20 cellular contexts compared by ENCODE assay signal in genomic region chr14:20794644-20795369, GRCh38. TPM values are rescaled to one million over a fixed set of nuclear protein-coding genes. Genes with fewer than 3 reads are reported as not detected.
"Had no signal": no experiment of that assay in that cellular context is flagged by ENCODE, and none has a peak within 500 bp of the region (broad histone marks: within the 10 kb centered on the region; RNA-seq: fewer than 3 reads in every experiment).

No MANE protein-coding gene starts in this region.

- H3K36me3 ChIP-seq: tibial nerve had no signal

- H3K9me3 Mint-ChIP-seq: activated naive CD4-positive, alpha-beta T cell treated with anti-CD3 and anti-CD28 coated beads, Interleukin-2, amount 50 U/mL, for 24 hours; activated T-helper 17 cell treated with anti-CD3 and anti-CD28 coated beads, Interleukin-2, amount 50 U/mL, for 72 hours; brain; endodermal cell; stimulated activated memory B cell treated with anti-CD40 and anti-IgM and Interleukin-4, amounts not matched to agents 10 μg/mL and 1 μg/mL and 100 μg/mL, for 72 hours; T-helper 1 cell treated with Interleukin-12 subunit alpha and Interleukin-12 subunit beta and Interleukin-4 antibody, amounts not matched to agents 30 μg/mL and 1 μg/mL, for 36 hours had no signal

- H3K9me3 ChIP-seq: tibial nerve had no signal

- H3K27me3 Mint-ChIP-seq: activated naive CD4-positive, alpha-beta T cell treated with anti-CD3 and anti-CD28 coated beads, Interleukin-2, amount 50 U/mL, for 24 hours; brain; stimulated activated memory B cell treated with anti-CD40 and anti-IgM and Interleukin-4, amounts not matched to agents 10 μg/mL and 1 μg/mL and 100 μg/mL, for 72 hours had no signal

- H3K4me3 ChIP-seq: smooth muscle cell, tibial nerve had no signal

- H3K27ac Mint-ChIP-seq: activated naive CD4-positive, alpha-beta T cell treated with anti-CD3 and anti-CD28 coated beads, Interleukin-2, amount 50 U/mL, for 24 hours; activated T-helper 17 cell treated with anti-CD3 and anti-CD28 coated beads, Interleukin-2, amount 50 U/mL, for 72 hours; brain; endodermal cell; stimulated activated memory B cell treated with anti-CD40 and anti-IgM and Interleukin-4, amounts not matched to agents 10 μg/mL and 1 μg/mL and 100 μg/mL, for 72 hours; T-helper 1 cell treated with Interleukin-12 subunit alpha and Interleukin-12 subunit beta and Interleukin-4 antibody, amounts not matched to agents 30 μg/mL and 1 μg/mL, for 36 hours had no signal

- H3K27me3 ChIP-seq: tibial nerve had no signal

- H3K4me2 ChIP-seq: smooth muscle cell had no signal

- H3K4me1 Mint-ChIP-seq: activated T-helper 17 cell treated with anti-CD3 and anti-CD28 coated beads, Interleukin-2, amount 50 U/mL, for 72 hours had no signal

- H3K36me3 Mint-ChIP-seq: activated naive CD4-positive, alpha-beta T cell treated with anti-CD3 and anti-CD28 coated beads, Interleukin-2, amount 50 U/mL, for 24 hours; brain; stimulated activated memory B cell treated with anti-CD40 and anti-IgM and Interleukin-4, amounts not matched to agents 10 μg/mL and 1 μg/mL and 100 μg/mL, for 72 hours had no signal

- ATAC-seq: activated T-helper 17 cell treated with anti-CD3 and anti-CD28 coated beads, Interleukin-2, amount 50 U/mL, for 72 hours; stimulated activated memory B cell treated with anti-CD40 and anti-IgM and Interleukin-4, amounts not matched to agents 10 μg/mL and 1 μg/mL and 100 μg/mL, for 72 hours had no signal

- DNase-seq: activated CD4-positive, alpha-beta T cell treated with anti-CD3 and anti-CD28 coated beads, Interleukin-2, amount 50 U/mL, for 1 hour; activated CD4-positive, CD25-positive, alpha-beta regulatory T cell; activated T-cell treated with anti-CD3 and anti-CD28 coated beads for 4 hours; amniotic stem cell; dermis blood vessel endothelial cell; endodermal cell; hippocampal formation; kidney glomerular epithelial cell had no signal

- H3K4me3 Mint-ChIP-seq: activated naive CD4-positive, alpha-beta T cell treated with anti-CD3 and anti-CD28 coated beads, Interleukin-2, amount 50 U/mL, for 24 hours; activated T-helper 17 cell treated with anti-CD3 and anti-CD28 coated beads, Interleukin-2, amount 50 U/mL, for 72 hours; brain; endodermal cell; stimulated activated memory B cell treated with anti-CD40 and anti-IgM and Interleukin-4, amounts not matched to agents 10 μg/mL and 1 μg/mL and 100 μg/mL, for 72 hours; T-helper 1 cell treated with Interleukin-12 subunit alpha and Interleukin-12 subunit beta and Interleukin-4 antibody, amounts not matched to agents 30 μg/mL and 1 μg/mL, for 36 hours had no signal

- H3K27ac ChIP-seq: tibial nerve had no signal

- FAIRE-seq: TTC549 had no signal

RNA-seq across cellular contexts. Expression of gene RNASE1, which starts 7.8 kb away (rescaled TPM):
- total RNA-seq: activated CD8-positive, alpha-beta memory T cell treated with anti-CD3 and anti-CD28 coated beads for 36 hours had no signal

RNA-seq across cellular contexts. Expression of gene RNASE6, which starts 13.7 kb away (rescaled TPM):
- total RNA-seq: endodermal cell had no signal
- polyA plus RNA-seq: smooth muscle cell had no signal

RNA-seq across cellular contexts. Expression of gene EDDM3B, which starts 26.6 kb away (rescaled TPM):
- total RNA-seq: activated CD8-positive, alpha-beta memory T cell treated with anti-CD3 and anti-CD28 coated beads for 36 hours; activated T-helper 17 cell treated with anti-CD3 and anti-CD28 coated beads, Interleukin-2, amount 50 U/mL, for 72 hours; dermis blood vessel endothelial cell; endodermal cell; glomerular endothelial cell; lower leg skin; smooth muscle cell; tibial nerve had no signal
- polyA plus RNA-seq: esophagus, smooth muscle cell had no signal

RNA-seq across cellular contexts. Expression of gene EDDM3A, which starts 49.1 kb away (rescaled TPM):
- total RNA-seq: activated CD8-positive, alpha-beta memory T cell treated with anti-CD3 and anti-CD28 coated beads for 36 hours; activated T-helper 17 cell treated with anti-CD3 and anti-CD28 coated beads, Interleukin-2, amount 50 U/mL, for 72 hours; dermis blood vessel endothelial cell; endodermal cell; glomerular endothelial cell; lower leg skin; smooth muscle cell; tibial nerve had no signal
- polyA plus RNA-seq: esophagus, smooth muscle cell had no signal
